18 cellular contexts compared by ENCODE assay signal in the genomic region with DNA sequence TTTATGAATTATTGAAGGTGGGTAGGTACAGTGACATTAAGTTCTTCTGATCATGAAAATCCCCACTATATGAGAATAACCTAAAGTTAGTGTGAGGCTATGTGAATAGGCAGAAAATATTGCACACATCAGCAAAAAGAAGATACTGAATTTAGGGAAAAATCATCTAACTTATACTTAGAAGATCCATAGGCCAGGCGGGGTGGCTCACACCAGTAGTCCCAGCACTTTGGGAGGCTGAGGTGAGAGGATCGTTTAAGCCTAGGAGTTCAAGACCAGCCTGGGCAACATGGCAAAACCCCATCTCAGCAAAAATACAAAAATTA. TPM values are rescaled to one million over a fixed set of nuclear protein-coding genes. Genes with fewer than 3 reads are reported as not detected.
DNase-seq lines count a peak whose midpoint lies in the region; ATAC-seq and TF ChIP-seq lines count a peak whose summit lies in the region.
"Had no signal": no experiment of that assay in that cellular context is flagged by ENCODE, and none has a peak within 500 bp of the region (broad histone marks: within the 10 kb centered on the region; RNA-seq: fewer than 3 reads in every experiment).

No MANE protein-coding gene starts in this region.

- H3K27me3 ChIP-seq in ACC112 (ENCODE audit: insufficient read depth, low read length) (no peaks in the 10 kb centered on the region), GM23248 (replicated peaks; ENCODE audit: insufficient read depth) (no peaks in the 10 kb centered on the region), neuronal stem cell (ENCODE audit: control insufficient read depth in 3 of 3, insufficient read depth in 3 of 3, low read depth in 1 of 3, low read length in 3 of 3) (no peaks in the 10 kb centered on the region)
- H3K27me3 ChIP-seq: Peyer's patch had no signal

- H3K9me3 Mint-ChIP-seq in immature natural killer cell = no peaks in the 10 kb centered on the region
- H3K9me3 Mint-ChIP-seq in stimulated activated memory B cell treated with anti-CD40 and anti-IgM and Interleukin-4, amounts not matched to agents 10 μg/mL and 1 μg/mL and 100 μg/mL, for 72 hours = no peaks in the 10 kb centered on the region

- no peaks in the 10 kb centered on the region for H3K9me2 ChIP-seq in GM23248 (ENCODE audit: insufficient read depth)

- DNase-seq in GM23248 = no peak
- DNase-seq in SK-N-MC (ENCODE audit: low read depth, low spot score) = no peak
- DNase-seq in immature natural killer cell = no peak
- no peak for DNase-seq in HEK293T (ENCODE audit: extremely low spot score)
- no peak for DNase-seq in neuronal stem cell (ENCODE audit: low spot score)
- DNase-seq in NCI-H69 (lab: John Stamatoyannopoulos, UW) = no peak
- DNase-seq: ACHN, Caco-2, DMS153, GOT3, NCI-H1048, NCI-H1436, NCI-H1930, NCI-H524 treated with DMSO at 0.1 percent for 48 hours, Peyer's patch had no signal

- in situ Hi-C loops in GM23248 (cut with MboI) = no loop called here

- H3K36me3 Mint-ChIP-seq in immature natural killer cell = peaks cover 0 to 10% (median 0%) of the 10 kb centered on the region in 3 donors
- no peaks in the 10 kb centered on the region for H3K36me3 Mint-ChIP-seq in stimulated activated memory B cell treated with anti-CD40 and anti-IgM and Interleukin-4, amounts not matched to agents 10 μg/mL and 1 μg/mL and 100 μg/mL, for 72 hours
- H3K36me3 Mint-ChIP-seq: CD4-positive, CD25-positive, alpha-beta regulatory T cell had no signal

- H2AFZ ChIP-seq in ACC112 (ENCODE audit: low read length, unreplicated experiment) (no peak overlapping the region), GM23248 (no peak overlapping the region), neuronal stem cell (ENCODE audit: low read length) (no peak overlapping the region)

- H2BK15ac ChIP-seq in neuronal stem cell (ENCODE audit: low read length) = no peak overlapping the region

- H4K91ac ChIP-seq in neuronal stem cell (ENCODE audit: low read depth, low read length, poor library complexity) = no peak overlapping the region

- H3K4me2 ChIP-seq in GM23248 (ENCODE audit: unreplicated experiment) = no peak overlapping the region
- H3K4me2 ChIP-seq in neuronal stem cell (ENCODE audit: insufficient read depth, low read length, poor library complexity, severe bottlenecking) = no peak overlapping the region

- peaks cover 3% of the 10 kb centered on the region; the same call in 1 of the 2 replicates for H3F3A ChIP-seq in GM23248 (ENCODE audit: insufficient read depth)

- no peak overlapping the region for H3K4ac ChIP-seq in neuronal stem cell (ENCODE audit: low read length)

- H3K23ac ChIP-seq in neuronal stem cell (ENCODE audit: low read depth, low read length, poor library complexity) = no peak overlapping the region

- CTCF ChIA-PET in HEK293T (lab: Yijun Ruan, JAX) = interaction anchor here (0.6 kb wide), 1 partner anchor 69 kb away, joined by 3 read pairs; no protein-coding TSS in a partner anchor

- no peaks in the 10 kb centered on the region for H3K36me3 ChIP-seq in ACC112 (ENCODE audit: insufficient read depth, low read length)
- H3K36me3 ChIP-seq in GM23248 (ENCODE audit: low read depth) = no peaks in the 10 kb centered on the region
- no peaks in the 10 kb centered on the region for H3K36me3 ChIP-seq in SK-N-MC (ENCODE audit: insufficient read depth, low read length)
- H3K36me3 ChIP-seq in neuronal stem cell (replicated peaks in 1 of 2; ENCODE audit: control insufficient read depth in 2 of 2, insufficient read depth in 2 of 2, low read length in 2 of 2) = no peaks in the 10 kb centered on the region
- H3K36me3 ChIP-seq: Peyer's patch had no signal

- H3K4me1 Mint-ChIP-seq in immature natural killer cell = peaks cover 15 to 23% of the 10 kb centered on the region in 2 donors
- peaks cover 12% of the 10 kb centered on the region for H3K4me1 Mint-ChIP-seq in stimulated activated memory B cell treated with anti-CD40 and anti-IgM and Interleukin-4, amounts not matched to agents 10 μg/mL and 1 μg/mL and 100 μg/mL, for 72 hours

- H2BK5ac ChIP-seq in neuronal stem cell (ENCODE audit: low read length) = no peak overlapping the region

- no peak overlapping the region for H2BK12ac ChIP-seq in neuronal stem cell (ENCODE audit: low read length)

- no peaks in the 10 kb centered on the region for H3K79me2 ChIP-seq in ACC112 (ENCODE audit: control insufficient read depth, insufficient read depth, low read length, unreplicated experiment)
- H3K79me2 ChIP-seq in GM23248 (ENCODE audit: insufficient read depth) = no peaks in the 10 kb centered on the region

- H3K18ac ChIP-seq in neuronal stem cell (ENCODE audit: low read length) = no peak overlapping the region

- H3K27ac Mint-ChIP-seq in immature natural killer cell = no peak overlapping the region
- no peak overlapping the region for H3K27ac Mint-ChIP-seq in stimulated activated memory B cell treated with anti-CD40 and anti-IgM and Interleukin-4, amounts not matched to agents 10 μg/mL and 1 μg/mL and 100 μg/mL, for 72 hours
- H3K27ac Mint-ChIP-seq: CD4-positive, CD25-positive, alpha-beta regulatory T cell had no signal

- no peak overlapping the region for H3K4me3 ChIP-seq in ACC112 (ENCODE audit: low read depth, low read length)
- H3K4me3 ChIP-seq in GM23248 = no peak overlapping the region
- no peak overlapping the region for H3K4me3 ChIP-seq in SK-N-MC
- H3K4me3 ChIP-seq in neuronal stem cell (ENCODE audit: low read length in 2 of 2) = no peak overlapping the region
- H3K4me3 ChIP-seq: Peyer's patch had no signal

- H3K9ac ChIP-seq in GM23248 (no peak overlapping the region), SK-N-MC (ENCODE audit: insufficient read length) (no peak overlapping the region), neuronal stem cell (ENCODE audit: low read depth, low read length, poor library complexity) (no peak overlapping the region)

- H3K79me1 ChIP-seq in neuronal stem cell (ENCODE audit: low read depth, low read length) = no peaks in the 10 kb centered on the region

- H4K8ac ChIP-seq in neuronal stem cell (ENCODE audit: low read depth, low read length) = no peak overlapping the region

- H3K4me1 ChIP-seq in ACC112 (ENCODE audit: control insufficient read depth, insufficient read depth, low read length, unreplicated experiment) (peaks cover 15% of the 10 kb centered on the region), GM23248 (ENCODE audit: insufficient read depth) (peaks cover 12% of the 10 kb centered on the region), neuronal stem cell (ENCODE audit: control insufficient read depth in 2 of 2, insufficient read depth in 1 of 2, low read depth in 1 of 2, low read length in 2 of 2) (peaks cover 3 to 11% of the 10 kb centered on the region in 2 donors)
- H3K4me1 ChIP-seq: Caco-2 had no signal

- peaks cover 2 to 13% (median 3%) of the 10 kb centered on the region in 3 donors for H3K27me3 Mint-ChIP-seq in immature natural killer cell (ENCODE audit: low read depth in 3 of 3)
- peaks cover 14% of the 10 kb centered on the region for H3K27me3 Mint-ChIP-seq in stimulated activated memory B cell treated with anti-CD40 and anti-IgM and Interleukin-4, amounts not matched to agents 10 μg/mL and 1 μg/mL and 100 μg/mL, for 72 hours
- H3K27me3 Mint-ChIP-seq: CD4-positive, CD25-positive, alpha-beta regulatory T cell had no signal

- no peak for ATAC-seq in stimulated activated memory B cell treated with anti-CD40 and anti-IgM and Interleukin-4, amounts not matched to agents 10 μg/mL and 1 μg/mL and 100 μg/mL, for 72 hours

- no peak overlapping the region for H3K14ac ChIP-seq in neuronal stem cell (ENCODE audit: low read length)

- H3K27ac ChIP-seq in ACC112 (ENCODE audit: low read depth, low read length) = 0 out of 2 replicates have a peak overlapping the region, but pooled peaks have one; percentile 18
- peak overlapping the region; percentile 43 for H3K27ac ChIP-seq in GM23248
- H3K27ac ChIP-seq in SK-N-MC = peak overlapping the region; percentile 8; the same call in 1 of the 2 replicates
- H3K27ac ChIP-seq in neuronal stem cell (replicated peaks; ENCODE audit: low read length) = no peak overlapping the region
- H3K27ac ChIP-seq: Peyer's patch had no signal

- H3K9me3 ChIP-seq in GM23248 (ENCODE audit: low read depth) = no peaks in the 10 kb centered on the region
- H3K9me3 ChIP-seq in SK-N-MC (ENCODE audit: low read depth, low read length) = no peaks in the 10 kb centered on the region
- H3K9me3 ChIP-seq in neuronal stem cell (replicated peaks in 1 of 2; ENCODE audit: control insufficient read depth in 2 of 2, insufficient read depth in 1 of 2, low read depth in 1 of 2, low read length in 2 of 2) = no peaks in the 10 kb centered on the region
- H3K9me3 ChIP-seq: Caco-2, Peyer's patch had no signal

- no peak overlapping the region for H2AK5ac ChIP-seq in neuronal stem cell (ENCODE audit: low read depth, low read length)

- H4K20me1 ChIP-seq in GM23248 (ENCODE audit: insufficient read depth) = no peaks in the 10 kb centered on the region

- POLR2A ChIA-PET in HEK293T (lab: Yijun Ruan, JAX) = no interaction called here

- peak overlapping the region in 3 of 5 donors; percentile 44 to 71 (median 59) for H3K4me3 Mint-ChIP-seq in immature natural killer cell
- H3K4me3 Mint-ChIP-seq in stimulated activated memory B cell treated with anti-CD40 and anti-IgM and Interleukin-4, amounts not matched to agents 10 μg/mL and 1 μg/mL and 100 μg/mL, for 72 hours = no peak overlapping the region
- H3K4me3 Mint-ChIP-seq: CD4-positive, CD25-positive, alpha-beta regulatory T cell had no signal

- no peak overlapping the region for H2BK120ac ChIP-seq in neuronal stem cell (ENCODE audit: low read depth, low read length)

- 93 to 100% methylated on average over 2 of the region's 2 CpGs for WGBS in GM23248 (ENCODE audit: low coverage in 1 of 2, low lambda C conversion rate in 2 of 2, missing lambda C conversion rate in 2 of 2), 2 experiments
- WGBS in neuronal stem cell (ENCODE audit: extremely low coverage in 2 of 2, insufficient read length in 2 of 2, insufficient replicate concordance in 1 of 2), 2 donors = no CpG with 5 or more reads among the region's 2 CpGs

TF ChIP-seq in HEK293T, 16 proteins besides CTCF, POLR2A, EP300 and RAD21 (continues in another document):
- TF ChIP-seq BHLHE40 (IDR thresholded peaks at IDR 0.05; ENCODE audit: borderline replicate concordance) (no peak), ZNF384 (IDR thresholded peaks at IDR 0.05) (no peak), FOXM1 (IDR thresholded peaks at IDR 0.05; ENCODE audit: borderline replicate concordance) (no peak), SUZ12 (IDR thresholded peaks at IDR 0.05) (no peak), TARDBP (IDR thresholded peaks at IDR 0.05) (no peak), L3MBTL2 (conservative IDR thresholded peaks at IDR 0.05) (no peak), SP1 (IDR thresholded peaks at IDR 0.05) (no peak), CTBP1 (IDR thresholded peaks at IDR 0.05; ENCODE audit: borderline replicate concordance) (no peak), HDGF (IDR thresholded peaks at IDR 0.05; ENCODE audit: borderline replicate concordance) (no peak), FOXK2 (IDR thresholded peaks at IDR 0.05) (no peak), LEF1 (IDR thresholded peaks at IDR 0.05; ENCODE audit: borderline replicate concordance) (no peak)

RNA-seq across cellular contexts. Expression of gene ARHGAP12, which starts 49.5 kb away (rescaled TPM):
- total RNA-seq in GM23248 (2014; rRNA removed; shearing (Covaris generic)) = 43.3 and 47.3 TPM in 2 replicates
- polyA plus RNA-seq in GM23248 (2016; fragmentation: Nextera tagmentation; extraction: Ambion mirVana) = 20.1 and 20.3 TPM in 2 replicates
- polyA plus RNA-seq in immature natural killer cell = 10 to 100 TPM in 1 of 3 donors, 1 to 10 TPM in 2; 6.2 to 11.8 (median 8.1) TPM
- polyA plus RNA-seq in neuronal stem cell (2013, experiment 1 of 2) = 19.5 TPM
- polyA plus RNA-seq in neuronal stem cell (2013, experiment 2 of 2) = 20.1 TPM
